Comparison of ENCODE assay signal across 22 cellular contexts in the genomic region with DNA sequence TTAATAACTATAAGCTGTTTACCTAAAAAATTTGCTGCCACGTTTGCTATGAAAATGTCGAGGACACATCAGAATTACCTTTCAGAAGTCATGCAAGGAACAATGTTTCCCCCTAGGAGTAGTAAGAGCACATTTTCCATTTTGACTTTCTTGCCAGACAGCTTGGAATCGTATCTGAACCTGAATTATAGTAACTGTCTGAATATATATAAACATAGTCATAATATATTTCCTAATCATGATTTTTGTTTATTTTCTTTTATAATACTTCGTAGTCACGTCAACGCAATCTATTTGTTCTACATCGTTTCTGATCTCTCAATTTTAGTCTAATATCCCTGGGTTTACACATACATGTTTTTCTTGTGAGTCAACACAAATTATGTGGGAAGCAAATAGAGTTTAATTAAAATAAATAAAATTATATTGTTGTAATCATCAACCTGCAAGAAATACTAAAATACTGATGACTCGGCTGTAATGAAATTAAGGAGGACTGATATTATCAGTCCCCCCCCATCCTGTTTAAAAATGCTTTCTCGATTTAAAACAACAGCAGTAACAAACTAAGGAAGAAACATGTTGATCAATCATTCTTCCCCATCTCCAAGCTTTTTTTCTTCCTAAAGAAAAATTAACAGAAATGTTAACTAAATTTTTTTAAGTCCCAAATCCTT.
DNase-seq lines count a peak whose midpoint lies in the region; ATAC-seq, FAIRE-seq and TF ChIP-seq lines count a peak whose summit lies in the region.
"Had no signal": no experiment of that assay in that cellular context is flagged by ENCODE, and none has a peak within 500 bp of the region (broad histone marks: within the 10 kb centered on the region; RNA-seq: fewer than 3 reads in every experiment).

No MANE protein-coding gene starts in this region.

- TF ChIP-seq EP300 in SK-N-SH (IDR thresholded peaks at IDR 0.05; ENCODE audit: borderline replicate concordance in 1 of 2, low read depth in 1 of 2, low read length in 1 of 2) (no peak), H1 (IDR thresholded peaks at IDR 0.05; ENCODE audit: borderline replicate concordance in 1 of 2, low read depth in 2 of 2, low read length in 2 of 2) (no peak), gastroesophageal sphincter (IDR thresholded peaks at IDR 0.05) (no peak)

- in situ Hi-C loops in IMR-90 (cut with MboI; ENCODE audit: low sequenced_read_pairs) (no loop called here), GM13977 (cut with MboI; ENCODE audit: low pct_unique_long_range_greater_than_20kb, low sequenced_read_pairs, unreplicated experiment) (no loop called here)

- ATAC-seq in SK-N-SH treated with all-trans-retinoic acid at 6 μM for 48 hours (no peak), IMR-90 (ENCODE audit: low read depth) (no peak), Right ventricle myocardium inferior (no peak), gastroesophageal sphincter (no peak)
- ATAC-seq: PC-3 had no signal

- no peak overlapping the region for H2BK12ac ChIP-seq in H1 (ENCODE audit: low read depth, low read length)

- H3K4ac ChIP-seq in IMR-90 (ENCODE audit: low read depth, low read length) (no peak overlapping the region), H1 (replicated peaks; ENCODE audit: insufficient read length, low read depth, low read length) (no peak overlapping the region)

- H4K5ac ChIP-seq in IMR-90 (ENCODE audit: low read depth, low read length) (no peak overlapping the region), H1 (ENCODE audit: insufficient read length, low read depth, low read length) (no peak overlapping the region)

- H3K36me3 ChIP-seq in SK-N-SH (replicated peaks in 1 of 2; ENCODE audit: control insufficient read depth in 1 of 2, insufficient read depth in 2 of 2, low read length in 1 of 2) (peaks cover 0 to 67% of the 10 kb centered on the region in 2 experiments), IMR-90 (ENCODE audit: control insufficient read depth, insufficient read depth, low read length) (no peaks in the 10 kb centered on the region), H1 (ENCODE audit: control insufficient read depth in 2 of 4, insufficient read depth in 4 of 4, low read length in 3 of 4) (no peaks in the 10 kb centered on the region), kidney (ENCODE audit: control insufficient read depth in 1 of 2, insufficient read depth in 2 of 2, low read length in 2 of 2) (no peaks in the 10 kb centered on the region), gastroesophageal sphincter (no peaks in the 10 kb centered on the region)
- H3K36me3 ChIP-seq: BLaER1 had no signal

- H2BK120ac ChIP-seq in IMR-90 (ENCODE audit: low read depth, low read length) (no peak overlapping the region), H1 (replicated peaks; ENCODE audit: low read depth, low read length) (no peak overlapping the region)

- BruUV-seq in IMR-90 (replicated peaks; lab: Mats Ljungman, UMichigan) = no TSS peak

- H3K9me1 ChIP-seq in IMR-90 (ENCODE audit: insufficient read depth, low read length) = no peaks in the 10 kb centered on the region

- no peaks in the 10 kb centered on the region for H4K20me1 ChIP-seq in SK-N-SH (ENCODE audit: insufficient read depth)
- no peaks in the 10 kb centered on the region for H4K20me1 ChIP-seq in IMR-90 (ENCODE audit: insufficient read depth, low read length)
- no peaks in the 10 kb centered on the region for H4K20me1 ChIP-seq in H1 (replicated peaks in 1 of 2; ENCODE audit: control insufficient read depth in 1 of 2, insufficient read depth in 2 of 2, low read length in 2 of 2)
- H4K20me1 ChIP-seq: BLaER1 had no signal

- TF ChIP-seq POLR2A in IMR-90 (IDR thresholded peaks at IDR 0.05; ENCODE audit: low read depth, low read length) (no peak), H1 (IDR thresholded peaks at IDR 0.05; ENCODE audit: control extremely low read depth in 1 of 2, low read depth in 2 of 2, low read length in 2 of 2) (no peak), gastroesophageal sphincter (IDR thresholded peaks at IDR 0.05) (no peak)

- H3K9me3 ChIP-seq in SK-N-SH (no peaks in the 10 kb centered on the region), IMR-90 (ENCODE audit: control insufficient read depth, insufficient read depth, low read length) (no peaks in the 10 kb centered on the region), H1 (ENCODE audit: insufficient read depth in 2 of 2, low read depth in 1 of 2, low read length in 1 of 2) (no peaks in the 10 kb centered on the region), kidney (ENCODE audit: control insufficient read depth in 1 of 2, low read length in 2 of 2) (no peaks in the 10 kb centered on the region), gastroesophageal sphincter (no peaks in the 10 kb centered on the region)
- H3K9me3 ChIP-seq: BLaER1 had no signal

- DNase-seq in SK-N-SH (no peak), IMR-90 (peak; percentile 7), H1 (ENCODE audit: low read depth in 1 of 2, low spot score in 2 of 2) (no peak), kidney (no peak), Right ventricle myocardium inferior (ENCODE audit: missing footprints) (no peak), GM13977 (ENCODE audit: low spot score) (no peak)
- DNase-seq: CD4-positive, CD25-positive, alpha-beta regulatory T cell; KBM-7; NCI-H1092; NCI-H1436; NCI-H187; NCI-H2081 treated with DMSO at 0.1 percent for 48 hours; NCI-H2171 treated with DMSO at 0.1 percent for 48 hours; NCI-H345; NCI-H524; NCI-H82; NK-92 treated with Interleukin-12 subunit alpha and Interleukin-12 subunit beta, amount 100 ng/mL, for 24 hours; PC-3 had no signal

- H2AK9ac ChIP-seq in IMR-90 (replicated peaks; ENCODE audit: low read depth, low read length, poor library complexity) = no peak overlapping the region

- H3K79me1 ChIP-seq in IMR-90 (ENCODE audit: low read depth in 1 of 2, low read length in 2 of 2) (no peaks in the 10 kb centered on the region), H1 (ENCODE audit: low read depth, low read length) (no peaks in the 10 kb centered on the region)

- no peaks in the 10 kb centered on the region for H3F3A ChIP-seq in SK-N-SH (replicated peaks; ENCODE audit: insufficient read depth)

- POLR2A ChIA-PET in SK-N-SH (lab: Yijun Ruan, JAX) (no interaction called here), IMR-90 (lab: Charles Lee; ENCODE audit: unreplicated experiment) (no interaction called here), H1 (lab: Charles Lee; ENCODE audit: partially characterized antibody) (no interaction called here)

- dilution Hi-C loops in IMR-90 (cut with HindIII; ENCODE audit: low sequenced_read_pairs, unreplicated experiment) = no loop called here

- H3K23me2 ChIP-seq in H1 (ENCODE audit: low read depth, low read length) = no peaks in the 10 kb centered on the region

- no peak overlapping the region for H2BK15ac ChIP-seq in IMR-90 (ENCODE audit: low read depth, low read length)
- H2BK15ac ChIP-seq in H1 (ENCODE audit: low read length) = no peak overlapping the region

- H4K8ac ChIP-seq in IMR-90 (ENCODE audit: low read depth in 2 of 2, low read length in 2 of 2) (no peak overlapping the region), H1 (ENCODE audit: extremely low read depth, insufficient read depth, low read length) (no peak overlapping the region)

- H3K9ac ChIP-seq in SK-N-SH = no peak overlapping the region
- H3K9ac ChIP-seq in IMR-90 (ENCODE audit: low read depth, low read length) = no peak overlapping the region
- no peak overlapping the region for H3K9ac ChIP-seq in H1 (replicated peaks in 1 of 4; ENCODE audit: extremely low read depth in 1 of 4, low read depth in 3 of 4, low read length in 3 of 4)
- H3K9ac ChIP-seq in kidney (ENCODE audit: low read length in 2 of 2) = no peak overlapping the region
- H3K9ac ChIP-seq: BLaER1 had no signal

- no peak overlapping the region for H3K56ac ChIP-seq in IMR-90 (ENCODE audit: extremely low read depth, insufficient read depth, low read length)
- no peak overlapping the region for H3K56ac ChIP-seq in H1 (replicated peaks; ENCODE audit: insufficient read length, low read depth, low read length)

- no peak overlapping the region for H3K14ac ChIP-seq in IMR-90 (replicated peaks; ENCODE audit: low read depth, low read length)
- no peak overlapping the region for H3K14ac ChIP-seq in H1 (ENCODE audit: insufficient read length)

- no peaks in the 10 kb centered on the region for H3K4me1 ChIP-seq in SK-N-SH (ENCODE audit: control insufficient read depth in 1 of 2, insufficient read depth in 2 of 2, low read depth in 1 of 2, low read length in 1 of 2)
- H3K4me1 ChIP-seq in IMR-90 (ENCODE audit: control insufficient read depth, insufficient read depth, low read length) = 0 out of 2 replicates have a peak, but pooled peaks cover 1% of the 10 kb centered on the region
- H3K4me1 ChIP-seq in H1 (replicated peaks in 1 of 4; ENCODE audit: control insufficient read depth in 3 of 4, insufficient read depth in 4 of 4, low read length in 3 of 4) = no peaks in the 10 kb centered on the region
- peaks cover 2 to 25% of the 10 kb centered on the region in 2 donors for H3K4me1 ChIP-seq in kidney (ENCODE audit: control insufficient read depth in 1 of 2, insufficient read depth in 1 of 2, low read depth in 1 of 2, low read length in 2 of 2)
- H3K4me1 ChIP-seq in gastroesophageal sphincter = peaks cover 0 to 3% (median 0%) of the 10 kb centered on the region in 3 donors
- H3K4me1 ChIP-seq: BLaER1 had no signal

- intact Hi-C loops in IMR-90 (cut with micrococcal nuclease) (no loop called here), kidney (cut with DNase I) (no loop called here), Right ventricle myocardium inferior (cut with DNase I) (no loop called here)

- H3K27ac ChIP-seq in SK-N-SH (ENCODE audit: low read depth in 2 of 2, low read length in 1 of 2) (no peak overlapping the region), IMR-90 (ENCODE audit: insufficient read depth, low read length) (no peak overlapping the region), H1 (ENCODE audit: low read depth, low read length) (no peak overlapping the region), kidney (ENCODE audit: low read depth in 2 of 2, low read length in 2 of 2) (no peak overlapping the region), gastroesophageal sphincter (no peak overlapping the region)
- H3K27ac ChIP-seq: BLaER1 had no signal

- 45% methylated on average over 9 of the region's 9 CpGs for WGBS in SK-N-SH (ENCODE audit: low lambda C conversion rate)
- no CpG with 5 or more reads among the region's 9 CpGs for WGBS in IMR-90 (ENCODE audit: extremely low coverage in 2 of 2, insufficient read length in 1 of 2), 2 experiments
- 93% methylated on average over 9 of the region's 9 CpGs; no CpG with 5 or more reads in 1 of the 2 experiments for WGBS in H1 (ENCODE audit: extremely low coverage in 1 of 2, insufficient coverage in 1 of 2, insufficient read length in 1 of 2, insufficient replicate concordance in 2 of 2, low coverage in 1 of 2, low lambda C conversion rate in 2 of 2, missing lambda C conversion rate in 1 of 2), 2 experiments
- WGBS in gastroesophageal sphincter (ENCODE audit: low coverage in 1 of 2), 2 donors = 38 to 39% methylated on average over 9 of the region's 9 CpGs

- H3K79me2 ChIP-seq in SK-N-SH (ENCODE audit: insufficient read depth) (no peaks in the 10 kb centered on the region), H1 (ENCODE audit: control insufficient read depth in 1 of 2, insufficient read depth in 2 of 2, low read length in 2 of 2) (no peaks in the 10 kb centered on the region)

- no peak for FAIRE-seq in H1 (lab: Jason Lieb, UNC)
- peak; percentile 41 for FAIRE-seq in kidney (lab: Jason Lieb, UNC)
- FAIRE-seq: D721Med had no signal

- H2BK5ac ChIP-seq in IMR-90 (ENCODE audit: low read depth, low read length, poor library complexity, severe bottlenecking) (no peak overlapping the region), H1 (ENCODE audit: low read depth, low read length) (no peak overlapping the region)

- H2AFZ ChIP-seq in SK-N-SH (ENCODE audit: low read depth) (no peak overlapping the region), IMR-90 (replicated peaks; ENCODE audit: low read length, poor library complexity) (no peak overlapping the region), H1 (ENCODE audit: low read length) (no peak overlapping the region)

- CTCF ChIA-PET in SK-N-SH (lab: Yijun Ruan, JAX) (no interaction called here), IMR-90 (lab: Yijun Ruan, JAX) (no interaction called here), H1 (lab: Charles Lee; ENCODE audit: partially characterized antibody) (interaction anchor here (1.0 kb wide), 1 partner anchor 165 kb away, joined by 5 read pairs; no protein-coding TSS in a partner anchor)

- TF ChIP-seq CTCF in SK-N-SH (IDR thresholded peaks at IDR 0.05) (no peak), IMR-90 (conservative IDR thresholded peaks at IDR 0.05; ENCODE audit: low read depth, low read length) (no peak), H1 (IDR thresholded peaks at IDR 0.05; ENCODE audit: control extremely low read depth in 1 of 3, insufficient read depth in 1 of 3, low read depth in 1 of 3, low read length in 3 of 3) (no peak), kidney (IDR thresholded peaks at IDR 0.05; ENCODE audit: borderline replicate concordance, extremely low read depth, insufficient read depth) (no peak), GM13977 (IDR thresholded peaks at IDR 0.05; ENCODE audit: extremely low read depth, insufficient read depth, missing control alignments) (no peak), gastroesophageal sphincter (IDR thresholded peaks at IDR 0.05) (no peak)

- no peak overlapping the region for H3K4me2 ChIP-seq in SK-N-SH
- H3K4me2 ChIP-seq in IMR-90 (ENCODE audit: low read depth, low read length) = no peak overlapping the region
- no peak overlapping the region for H3K4me2 ChIP-seq in H1 (ENCODE audit: insufficient read depth in 1 of 2, low read depth in 2 of 2, low read length in 2 of 2)
- H3K4me2 ChIP-seq: BLaER1 had no signal

- H3K23ac ChIP-seq in IMR-90 (ENCODE audit: low read depth, low read length) = no peak overlapping the region
- H3K23ac ChIP-seq in H1 (ENCODE audit: insufficient read length) = no peak overlapping the region

- no peak overlapping the region for H2BK20ac ChIP-seq in IMR-90 (ENCODE audit: low read depth, low read length)
- H2BK20ac ChIP-seq in H1 (ENCODE audit: low read length) = no peak overlapping the region

- H2AK5ac ChIP-seq in IMR-90 (ENCODE audit: low read depth, low read length) = no peak overlapping the region
- H2AK5ac ChIP-seq in H1 (ENCODE audit: low read depth, low read length) = no peak overlapping the region

- no peak overlapping the region for H3K4me3 ChIP-seq in SK-N-SH (ENCODE audit: low read depth in 2 of 2, low read length in 1 of 2)
- no peak overlapping the region for H3K4me3 ChIP-seq in IMR-90 (ENCODE audit: insufficient read depth, low read depth, low read length)
- H3K4me3 ChIP-seq in H1 (ENCODE audit: extremely low read depth in 1 of 4, insufficient read depth in 2 of 4, low read depth in 3 of 4, low read length in 4 of 4) = no peak overlapping the region
- no peak overlapping the region for H3K4me3 ChIP-seq in kidney (ENCODE audit: low read length in 2 of 2)
- H3K4me3 ChIP-seq in gastroesophageal sphincter = no peak overlapping the region
- H3K4me3 ChIP-seq: BLaER1 had no signal

- H3K27me3 ChIP-seq in SK-N-SH (ENCODE audit: insufficient read depth) (no peaks in the 10 kb centered on the region), IMR-90 (ENCODE audit: control insufficient read depth, insufficient read depth, low read length) (no peaks in the 10 kb centered on the region), H1 (replicated peaks in 1 of 4; ENCODE audit: control insufficient read depth in 3 of 4, extremely low read depth in 1 of 4, insufficient read depth in 3 of 4, low read length in 3 of 4) (peaks cover 0 to 1% (median 0%) of the 10 kb centered on the region in 4 experiments; a peak in 1 of 7 replicates), gastroesophageal sphincter (no peaks in the 10 kb centered on the region)
- H3K27me3 ChIP-seq: BLaER1 had no signal

- H3K18ac ChIP-seq in IMR-90 (ENCODE audit: low read depth, low read length) (no peak overlapping the region), H1 (ENCODE audit: extremely low read depth, low read length) (no peak overlapping the region)

- TF ChIP-seq RAD21 in SK-N-SH (IDR thresholded peaks at IDR 0.05; ENCODE audit: low read length) = no peak
- TF ChIP-seq RAD21 in IMR-90 (IDR thresholded peaks at IDR 0.05; ENCODE audit: low read length) = no peak
- no peak for TF ChIP-seq RAD21 in H1 (IDR thresholded peaks at IDR 0.05 in 1 of 2, conservative IDR thresholded peaks at IDR 0.05 in 1 of 2; ENCODE audit: low read depth in 2 of 2, low read length in 2 of 2)

- H3K9me2 ChIP-seq in SK-N-SH = no peaks in the 10 kb centered on the region; the same call in 1 of the 2 replicates

- H4K91ac ChIP-seq in IMR-90 (ENCODE audit: insufficient read depth, low read depth, low read length) = no peak overlapping the region
- H4K91ac ChIP-seq in H1 (replicated peaks; ENCODE audit: insufficient read length, low read length) = no peak overlapping the region

Comparison
In these comparisons a context has a peak if more than half of its experiments do, and no peak if none do; other contexts are left out.
1. Of the 17 proteins assayed by ChIP-seq in both H1 and SK-N-SH: peak only in H1: none; only in SK-N-SH: POLR2AphosphoS5; in both: none; in neither: 16.